In the genomic region with DNA sequence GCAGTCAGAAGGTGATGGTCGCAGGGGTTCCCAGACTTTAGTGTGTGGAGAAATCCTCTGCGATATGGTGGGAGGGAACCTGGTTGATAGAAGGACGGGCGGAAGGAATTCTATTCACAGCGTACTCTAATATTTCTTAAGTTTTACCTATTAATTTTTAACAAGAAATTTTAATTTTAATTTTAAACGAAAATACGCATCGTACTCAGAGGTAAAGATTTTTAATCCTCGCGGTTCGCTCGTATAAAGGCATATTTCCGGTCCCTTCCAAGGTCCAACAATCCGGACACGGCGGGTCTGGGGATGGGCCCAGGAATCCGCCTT, we compare ENCODE assay signal across 1 cellular context.
TF ChIP-seq lines count a peak whose summit lies in the region.

No MANE protein-coding gene starts in this region.

TF ChIP-seq in K562, 482 proteins besides CTCF, POLR2A, EP300 and RAD21 (continued from another document):
- TF ChIP-seq, protein P1, sequence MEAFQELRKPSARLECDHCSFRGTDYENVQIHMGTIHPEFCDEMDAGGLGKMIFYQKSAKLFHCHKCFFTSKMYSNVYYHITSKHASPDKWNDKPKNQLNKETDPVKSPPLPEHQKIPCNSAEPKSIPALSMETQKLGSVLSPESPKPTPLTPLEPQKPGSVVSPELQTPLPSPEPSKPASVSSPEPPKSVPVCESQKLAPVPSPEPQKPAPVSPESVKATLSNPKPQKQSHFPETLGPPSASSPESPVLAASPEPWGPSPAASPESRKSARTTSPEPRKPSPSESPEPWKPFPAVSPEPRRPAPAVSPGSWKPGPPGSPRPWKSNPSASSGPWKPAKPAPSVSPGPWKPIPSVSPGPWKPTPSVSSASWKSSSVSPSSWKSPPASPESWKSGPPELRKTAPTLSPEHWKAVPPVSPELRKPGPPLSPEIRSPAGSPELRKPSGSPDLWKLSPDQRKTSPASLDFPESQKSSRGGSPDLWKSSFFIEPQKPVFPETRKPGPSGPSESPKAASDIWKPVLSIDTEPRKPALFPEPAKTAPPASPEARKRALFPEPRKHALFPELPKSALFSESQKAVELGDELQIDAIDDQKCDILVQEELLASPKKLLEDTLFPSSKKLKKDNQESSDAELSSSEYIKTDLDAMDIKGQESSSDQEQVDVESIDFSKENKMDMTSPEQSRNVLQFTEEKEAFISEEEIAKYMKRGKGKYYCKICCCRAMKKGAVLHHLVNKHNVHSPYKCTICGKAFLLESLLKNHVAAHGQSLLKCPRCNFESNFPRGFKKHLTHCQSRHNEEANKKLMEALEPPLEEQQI (IDR thresholded peaks at IDR 0.05), result no peak
- TF ChIP-seq, protein P2, sequence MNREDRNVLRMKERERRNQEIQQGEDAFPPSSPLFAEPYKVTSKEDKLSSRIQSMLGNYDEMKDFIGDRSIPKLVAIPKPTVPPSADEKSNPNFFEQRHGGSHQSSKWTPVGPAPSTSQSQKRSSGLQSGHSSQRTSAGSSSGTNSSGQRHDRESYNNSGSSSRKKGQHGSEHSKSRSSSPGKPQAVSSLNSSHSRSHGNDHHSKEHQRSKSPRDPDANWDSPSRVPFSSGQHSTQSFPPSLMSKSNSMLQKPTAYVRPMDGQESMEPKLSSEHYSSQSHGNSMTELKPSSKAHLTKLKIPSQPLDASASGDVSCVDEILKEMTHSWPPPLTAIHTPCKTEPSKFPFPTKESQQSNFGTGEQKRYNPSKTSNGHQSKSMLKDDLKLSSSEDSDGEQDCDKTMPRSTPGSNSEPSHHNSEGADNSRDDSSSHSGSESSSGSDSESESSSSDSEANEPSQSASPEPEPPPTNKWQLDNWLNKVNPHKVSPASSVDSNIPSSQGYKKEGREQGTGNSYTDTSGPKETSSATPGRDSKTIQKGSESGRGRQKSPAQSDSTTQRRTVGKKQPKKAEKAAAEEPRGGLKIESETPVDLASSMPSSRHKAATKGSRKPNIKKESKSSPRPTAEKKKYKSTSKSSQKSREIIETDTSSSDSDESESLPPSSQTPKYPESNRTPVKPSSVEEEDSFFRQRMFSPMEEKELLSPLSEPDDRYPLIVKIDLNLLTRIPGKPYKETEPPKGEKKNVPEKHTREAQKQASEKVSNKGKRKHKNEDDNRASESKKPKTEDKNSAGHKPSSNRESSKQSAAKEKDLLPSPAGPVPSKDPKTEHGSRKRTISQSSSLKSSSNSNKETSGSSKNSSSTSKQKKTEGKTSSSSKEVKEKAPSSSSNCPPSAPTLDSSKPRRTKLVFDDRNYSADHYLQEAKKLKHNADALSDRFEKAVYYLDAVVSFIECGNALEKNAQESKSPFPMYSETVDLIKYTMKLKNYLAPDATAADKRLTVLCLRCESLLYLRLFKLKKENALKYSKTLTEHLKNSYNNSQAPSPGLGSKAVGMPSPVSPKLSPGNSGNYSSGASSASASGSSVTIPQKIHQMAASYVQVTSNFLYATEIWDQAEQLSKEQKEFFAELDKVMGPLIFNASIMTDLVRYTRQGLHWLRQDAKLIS (CRISPR knock-in tag; IDR thresholded peaks at IDR 0.05), result no peak
